9 cellular contexts compared by ENCODE assay signal in the genomic region with DNA sequence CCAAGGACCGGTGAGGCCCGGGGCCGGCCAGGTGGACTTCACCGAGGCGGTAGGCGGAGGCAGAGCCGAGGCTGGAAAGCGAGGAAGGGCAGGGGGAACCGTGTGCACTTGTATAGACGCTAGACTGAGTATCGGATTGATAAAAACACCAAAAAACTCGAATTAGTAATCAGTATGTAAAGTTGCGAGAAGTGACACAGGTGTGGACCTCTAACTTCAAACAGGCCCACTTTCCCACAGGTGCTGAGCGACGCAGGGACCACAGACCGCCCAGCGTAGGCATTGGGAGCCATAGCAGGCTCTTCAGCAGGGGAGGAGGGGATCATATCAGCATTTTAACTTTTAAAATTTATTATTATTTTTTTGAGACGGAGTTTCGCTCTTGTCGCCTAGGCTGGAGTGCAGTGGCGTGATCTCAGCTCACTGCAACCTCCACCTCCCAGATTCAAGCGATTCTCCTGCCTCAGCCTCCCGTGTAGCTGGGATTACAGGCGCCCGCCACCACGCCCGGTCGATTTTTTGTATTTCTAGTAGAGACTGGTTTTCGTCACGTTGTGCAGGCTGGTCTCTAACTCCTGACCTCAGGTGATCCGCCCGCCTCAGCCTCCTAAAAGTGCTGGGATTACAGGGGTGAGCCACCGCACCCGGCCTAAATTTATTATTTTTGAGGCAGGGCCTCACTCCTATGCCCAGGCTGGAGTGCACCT. TPM values are rescaled to one million over a fixed set of nuclear protein-coding genes. Genes with fewer than 3 reads are reported as not detected.
DNase-seq lines count a peak whose midpoint lies in the region; ATAC-seq, FAIRE-seq and TF ChIP-seq lines count a peak whose summit lies in the region.
"Had no signal": no experiment of that assay in that cellular context is flagged by ENCODE, and none has a peak within 500 bp of the region (broad histone marks: within the 10 kb centered on the region; RNA-seq: fewer than 3 reads in every experiment).

No MANE protein-coding gene starts in this region.

- H3K27me3 ChIP-seq in testis, result no peaks in the 10 kb centered on the region

- peaks cover 30% of the 10 kb centered on the region for H3K4me1 Mint-ChIP-seq in activated CD4-positive, alpha-beta T cell treated with anti-CD3 and anti-CD28 coated beads for 36 hours
- H3K4me1 Mint-ChIP-seq in activated T-helper 2 cell treated with anti-CD3 and anti-CD28 coated beads, Interferon-gamma antibody, Interleukin-2, Interleukin-4, amounts not matched to agents 10 μg/mL and 5 μg/mL and 100 μg/mL, durations not matched to agents 14 hours and 24 hours and 36 hours (ENCODE audit: low read depth), result peaks cover 19% of the 10 kb centered on the region

- H3K4me3 Mint-ChIP-seq in activated CD4-positive, alpha-beta T cell treated with anti-CD3 and anti-CD28 coated beads for 36 hours, result peak overlapping the region; percentile 94
- peak overlapping the region; percentile 97 for H3K4me3 Mint-ChIP-seq in activated T-helper 2 cell treated with anti-CD3 and anti-CD28 coated beads, Interferon-gamma antibody, Interleukin-2, Interleukin-4, amounts not matched to agents 10 μg/mL and 5 μg/mL and 100 μg/mL, durations not matched to agents 14 hours and 24 hours and 36 hours (ENCODE audit: low read depth)

- H3K4me1 ChIP-seq in kidney (ENCODE audit: control insufficient read depth in 1 of 2, insufficient read depth in 1 of 2, low read depth in 1 of 2, low read length in 2 of 2), result peaks cover 3 to 12% of the 10 kb centered on the region in 2 donors
- H3K4me1 ChIP-seq in testis, result peaks cover 15% of the 10 kb centered on the region

- peak overlapping the region; percentile 63 for H3K27ac Mint-ChIP-seq in activated CD4-positive, alpha-beta T cell treated with anti-CD3 and anti-CD28 coated beads for 36 hours
- no peak overlapping the region for H3K27ac Mint-ChIP-seq in activated T-helper 2 cell treated with anti-CD3 and anti-CD28 coated beads, Interferon-gamma antibody, Interleukin-2, Interleukin-4, amounts not matched to agents 10 μg/mL and 5 μg/mL and 100 μg/mL, durations not matched to agents 14 hours and 24 hours and 36 hours

- ATAC-seq in activated CD4-positive, alpha-beta T cell treated with anti-CD3 and anti-CD28 coated beads for 36 hours, result no peak

- H3K9me3 ChIP-seq in kidney (ENCODE audit: control insufficient read depth in 1 of 2, low read length in 2 of 2), result no peaks in the 10 kb centered on the region
- no peaks in the 10 kb centered on the region for H3K9me3 ChIP-seq in testis

- H3K36me3 Mint-ChIP-seq in activated CD4-positive, alpha-beta T cell treated with anti-CD3 and anti-CD28 coated beads for 36 hours (ENCODE audit: low read depth), result peaks cover 13% of the 10 kb centered on the region
- H3K36me3 Mint-ChIP-seq in activated T-helper 2 cell treated with anti-CD3 and anti-CD28 coated beads, Interferon-gamma antibody, Interleukin-2, Interleukin-4, amounts not matched to agents 10 μg/mL and 5 μg/mL and 100 μg/mL, durations not matched to agents 14 hours and 24 hours and 36 hours (ENCODE audit: low read depth), result peaks cover 18% of the 10 kb centered on the region

- H3K36me3 ChIP-seq in kidney (ENCODE audit: control insufficient read depth in 1 of 2, insufficient read depth in 2 of 2, low read length in 2 of 2) (no peaks in the 10 kb centered on the region), testis (ENCODE audit: low read depth, missing control alignments) (no peaks in the 10 kb centered on the region)

- H3K27ac ChIP-seq in kidney (ENCODE audit: low read depth in 2 of 2, low read length in 2 of 2) (peak overlapping the region; percentile 41 to 43), testis (peak overlapping the region in 1 of 2 donors; percentile 89)

- intact Hi-C loops in activated CD4-positive, alpha-beta T cell treated with anti-CD3 and anti-CD28 coated beads for 36 hours (cut with DNase I, micrococcal nuclease), result loop anchor here (2.0 to 10.0 kb wide), 6 partner anchors 47 to 1658 kb away; partner anchors contain the start of genes CHAF1A (in 1 of the 2), HSD11B1L (in 1 of the 2), MICOS13 (in 1 of the 2) and PLIN3 (in 1 of the 2)
- intact Hi-C loops in activated T-helper 2 cell treated with anti-CD3 and anti-CD28 coated beads, Interferon-gamma antibody, Interleukin-2, Interleukin-4, amounts not matched to agents 10 μg/mL and 5 μg/mL and 100 μg/mL, durations not matched to agents 14 hours and 24 hours and 36 hours (cut with micrococcal nuclease), result loop anchor here (2.0 kb wide), 1 partner anchor 48 kb away; no protein-coding TSS in a partner anchor
- intact Hi-C loops in kidney (cut with DNase I) (no loop called here), testis (cut with DNase I; ENCODE audit: low total_unique reads) (loop anchor here (10.0 kb wide), 1 partner anchor 120 kb away; the partner anchor contains the start of gene PRR22)

- TF ChIP-seq CTCF in kidney (IDR thresholded peaks at IDR 0.05; ENCODE audit: borderline replicate concordance, extremely low read depth, insufficient read depth) (no peak), testis (IDR thresholded peaks at IDR 0.05) (no peak)

- no peak for DNase-seq in activated CD4-positive, alpha-beta T cell treated with anti-CD3 and anti-CD28 coated beads for 36 hours
- DNase-seq in activated CD4-positive, alpha-beta T cell treated with anti-CD3 and anti-CD28 coated beads for 1 hour, result no peak
- DNase-seq in activated T-helper 2 cell treated with anti-CD3 and anti-CD28 coated beads, Interferon-gamma antibody, Interleukin-2, Interleukin-4, amounts not matched to agents 10 μg/mL and 5 μg/mL and 100 μg/mL, durations not matched to agents 14 hours and 24 hours and 36 hours (ENCODE audit: low spot score), result no peak
- DNase-seq in kidney, result no peak
- no peak for DNase-seq in testis
- no peak for DNase-seq in epidermal melanocyte (ENCODE audit: insufficient read length, low spot score)
- DNase-seq in NCI-H128 (lab: John Stamatoyannopoulos, UW; ENCODE audit: unreplicated experiment), result no peak
- DNase-seq in NCI-H69 (lab: John Stamatoyannopoulos, UW), result no peak

- H3K4me3 ChIP-seq in kidney (ENCODE audit: low read length in 2 of 2) (peak overlapping the region; percentile 88 to 99), testis (peak overlapping the region; percentile 95 to 97)

- POLR2A ChIA-PET in activated CD4-positive, alpha-beta T cell treated with anti-CD3 and anti-CD28 coated beads for 36 hours (lab: Charles Lee), result interaction anchor here (0.6 to 2.7 kb wide), 5 partner anchors 101 to 625 kb away, joined by 3 to 16 read pairs (median 3); partner anchors contain the start of gene TNFSF9

- H3K9ac ChIP-seq in kidney (ENCODE audit: low read length in 2 of 2), result peak overlapping the region; percentile 63 to 77

- FAIRE-seq in kidney (lab: Jason Lieb, UNC), result no peak

- no peaks in the 10 kb centered on the region for H3K27me3 Mint-ChIP-seq in activated CD4-positive, alpha-beta T cell treated with anti-CD3 and anti-CD28 coated beads for 36 hours
- H3K27me3 Mint-ChIP-seq in activated T-helper 2 cell treated with anti-CD3 and anti-CD28 coated beads, Interferon-gamma antibody, Interleukin-2, Interleukin-4, amounts not matched to agents 10 μg/mL and 5 μg/mL and 100 μg/mL, durations not matched to agents 14 hours and 24 hours and 36 hours (ENCODE audit: low read depth), result no peaks in the 10 kb centered on the region

- no peaks in the 10 kb centered on the region for H3K9me3 Mint-ChIP-seq in activated CD4-positive, alpha-beta T cell treated with anti-CD3 and anti-CD28 coated beads for 36 hours (ENCODE audit: low read depth)
- no peaks in the 10 kb centered on the region for H3K9me3 Mint-ChIP-seq in activated T-helper 2 cell treated with anti-CD3 and anti-CD28 coated beads, Interferon-gamma antibody, Interleukin-2, Interleukin-4, amounts not matched to agents 10 μg/mL and 5 μg/mL and 100 μg/mL, durations not matched to agents 14 hours and 24 hours and 36 hours

- TF ChIP-seq POLR2A in testis (IDR thresholded peaks at IDR 0.05), result no peak

- WGBS in testis, 2 donors, result 31 to 43% methylated on average over 33 to 34 of the region's 34 CpGs

- CTCF ChIA-PET in activated CD4-positive, alpha-beta T cell treated with anti-CD3 and anti-CD28 coated beads for 36 hours (lab: Charles Lee), result interaction anchor here (0.6 to 2.7 kb wide), 6 partner anchors 29 to 130 kb away, joined by 3 to 9 read pairs (median 4); no protein-coding TSS in a partner anchor

RNA-seq across cellular contexts. Expression of gene VMAC, which starts 0.6 kb away (rescaled TPM):
- 1 to 10 TPM; 2.3 to 2.8 TPM for total RNA-seq in activated CD4-positive, alpha-beta T cell treated with anti-CD3 and anti-CD28 coated beads for 36 hours
- 3.1 and 3.8 TPM in 2 replicates for total RNA-seq in activated T-helper 2 cell treated with anti-CD3 and anti-CD28 coated beads, Interferon-gamma antibody, Interleukin-2, Interleukin-4, amounts not matched to agents 10 μg/mL and 5 μg/mL and 100 μg/mL, durations not matched to agents 14 hours and 24 hours and 36 hours
- total RNA-seq in kidney (8.7 TPM), testis (1 to 10 TPM; 7.4 to 7.7 TPM)
- polyA plus RNA-seq in kidney (ENCODE audit: insufficient read depth, low read depth, low replicate concordance) (2.3 TPM), testis (ENCODE audit: insufficient read depth, low read depth, low replicate concordance) (3.4 TPM)

RNA-seq across cellular contexts. Expression of gene NDUFA11, which starts 1.6 kb away (rescaled TPM):
- 100 to 1,000 TPM; 175 to 213 TPM for total RNA-seq in activated CD4-positive, alpha-beta T cell treated with anti-CD3 and anti-CD28 coated beads for 36 hours
- 230 and 246 TPM in 2 replicates for total RNA-seq in activated T-helper 2 cell treated with anti-CD3 and anti-CD28 coated beads, Interferon-gamma antibody, Interleukin-2, Interleukin-4, amounts not matched to agents 10 μg/mL and 5 μg/mL and 100 μg/mL, durations not matched to agents 14 hours and 24 hours and 36 hours
- total RNA-seq in kidney (200 TPM), testis (100 to 1,000 TPM; 167 to 194 TPM)
- polyA plus RNA-seq in kidney (ENCODE audit: insufficient read depth, low read depth, low replicate concordance) (763 TPM), testis (ENCODE audit: insufficient read depth, low read depth, low replicate concordance) (170 TPM)

RNA-seq across cellular contexts. Expression of gene CAPS, which starts 8.8 kb away (rescaled TPM):
- 1 to 10 TPM; 2.2 to 2.7 TPM for total RNA-seq in activated CD4-positive, alpha-beta T cell treated with anti-CD3 and anti-CD28 coated beads for 36 hours
- total RNA-seq in activated T-helper 2 cell treated with anti-CD3 and anti-CD28 coated beads, Interferon-gamma antibody, Interleukin-2, Interleukin-4, amounts not matched to agents 10 μg/mL and 5 μg/mL and 100 μg/mL, durations not matched to agents 14 hours and 24 hours and 36 hours, result 3.3 and 4.8 TPM in 2 replicates
- total RNA-seq in kidney, result 82.1 TPM
- polyA plus RNA-seq in kidney (ENCODE audit: insufficient read depth, low read depth, low replicate concordance), result 53.0 TPM
- total RNA-seq in testis, result 10 to 100 TPM in 1 of 2 donors, 1 to 10 TPM in 1; 9.4 to 13.9 TPM
- 20.9 TPM for polyA plus RNA-seq in testis (ENCODE audit: insufficient read depth, low read depth, low replicate concordance)

RNA-seq across cellular contexts. Expression of gene FUT5, which starts 34.9 kb away (rescaled TPM):
- total RNA-seq in activated CD4-positive, alpha-beta T cell treated with anti-CD3 and anti-CD28 coated beads for 36 hours, result under 1 TPM in 1 of 2 experiments, not detected in 1; 0.09 TPM
- total RNA-seq in activated T-helper 2 cell treated with anti-CD3 and anti-CD28 coated beads, Interferon-gamma antibody, Interleukin-2, Interleukin-4, amounts not matched to agents 10 μg/mL and 5 μg/mL and 100 μg/mL, durations not matched to agents 14 hours and 24 hours and 36 hours, result not detected in 2 replicates
- total RNA-seq in kidney (0.22 TPM), testis (1 to 10 TPM in 1 of 2 donors, under 1 TPM in 1; 0.87 to 1.1 TPM)
- polyA plus RNA-seq in kidney (ENCODE audit: insufficient read depth, low read depth, low replicate concordance) (not detected), testis (ENCODE audit: insufficient read depth, low read depth, low replicate concordance) (0.20 TPM)
- total RNA-seq: lung microvascular endothelial cell had no signal

RNA-seq across cellular contexts. Expression of gene FUT3, which starts 54.0 kb away (rescaled TPM):
- total RNA-seq in activated CD4-positive, alpha-beta T cell treated with anti-CD3 and anti-CD28 coated beads for 36 hours, result not detected
- not detected in 2 replicates for total RNA-seq in activated T-helper 2 cell treated with anti-CD3 and anti-CD28 coated beads, Interferon-gamma antibody, Interleukin-2, Interleukin-4, amounts not matched to agents 10 μg/mL and 5 μg/mL and 100 μg/mL, durations not matched to agents 14 hours and 24 hours and 36 hours
- total RNA-seq in kidney, result 3.0 TPM
- polyA plus RNA-seq in kidney (ENCODE audit: insufficient read depth, low read depth, low replicate concordance), result 6.5 TPM
- total RNA-seq in testis, result 1 to 10 TPM; 1.1 to 4.4 TPM
- 3.5 TPM for polyA plus RNA-seq in testis (ENCODE audit: insufficient read depth, low read depth, low replicate concordance)
- total RNA-seq: lung microvascular endothelial cell had no signal
